9 cellular contexts compared by ENCODE assay signal in genomic region chr1:21344098-21344749, GRCh38. TPM values are rescaled to one million over a fixed set of nuclear protein-coding genes. Genes with fewer than 3 reads are reported as not detected.
DNase-seq lines count a peak whose midpoint lies in the region; ATAC-seq, FAIRE-seq and TF ChIP-seq lines count a peak whose summit lies in the region.
"Had no signal": no experiment of that assay in that cellular context is flagged by ENCODE, and none has a peak within 500 bp of the region (broad histone marks: within the 10 kb centered on the region; RNA-seq: fewer than 3 reads in every experiment).

No MANE protein-coding gene starts in this region.

- CTCF ChIA-PET in HepG2 (lab: Yijun Ruan, JAX; ENCODE audit: low intra/inter-chr PET ratio, low total read pairs) = no interaction called here

- H3K4me2 ChIP-seq in HepG2 (ENCODE audit: low read depth, low read length) = peak overlapping the region; percentile 92

- no peak overlapping the region for H3K27ac ChIP-seq in HepG2 (ENCODE audit: extremely low read length, insufficient read depth, low read length)
- peak overlapping the region; percentile 92 to 98 for H3K27ac ChIP-seq in thoracic aorta

- H3K9me3 Mint-ChIP-seq in activated CD4-positive, alpha-beta T cell treated with anti-CD3 and anti-CD28 coated beads, Interleukin-2, amount 10 ng/mL, durations not matched to agents 24 days and 14 days = no peaks in the 10 kb centered on the region
- H3K9me3 Mint-ChIP-seq in activated naive CD8-positive, alpha-beta T cell treated with anti-CD3 and anti-CD28 coated beads, Interleukin-2, amount 50 U/mL, for 24 hours = no peaks in the 10 kb centered on the region

- no peak for TF ChIP-seq POLR2A in HepG2 (IDR thresholded peaks at IDR 0.05; ENCODE audit: insufficient read depth in 1 of 2, low read depth in 2 of 2, low read length in 2 of 2)

- H3K36me3 Mint-ChIP-seq in activated CD4-positive, alpha-beta T cell treated with anti-CD3 and anti-CD28 coated beads, Interleukin-2, amount 10 ng/mL, durations not matched to agents 24 days and 14 days (ENCODE audit: low read depth) = peaks cover 15% of the 10 kb centered on the region
- peaks cover 26% of the 10 kb centered on the region for H3K36me3 Mint-ChIP-seq in activated naive CD8-positive, alpha-beta T cell treated with anti-CD3 and anti-CD28 coated beads, Interleukin-2, amount 50 U/mL, for 24 hours (ENCODE audit: low read depth)

- intact Hi-C loops in activated CD4-positive, alpha-beta T cell treated with anti-CD3 and anti-CD28 coated beads, Interleukin-2, amount 10 ng/mL, durations not matched to agents 24 days and 14 days (cut with micrococcal nuclease) = loop anchor here (10.0 kb wide), 2 partner anchors 409 to 559 kb away; partner anchors contain the start of gene HP1BP3
- intact Hi-C loops in HepG2 (cut with micrococcal nuclease; ENCODE audit: unreplicated experiment) = no loop called here

- TF ChIP-seq CTCF in HepG2 (CRISPR knock-in tag; IDR thresholded peaks at IDR 0.05) (no peak), thoracic aorta (IDR thresholded peaks at IDR 0.05) (no peak)

- no TSS peak for BruUV-seq in HepG2 (replicated peaks; lab: Mats Ljungman, UMichigan)

- H3K4me3 Mint-ChIP-seq in activated CD4-positive, alpha-beta T cell treated with anti-CD3 and anti-CD28 coated beads, Interleukin-2, amount 10 ng/mL, durations not matched to agents 24 days and 14 days = peak overlapping the region; percentile 88
- no peak overlapping the region for H3K4me3 Mint-ChIP-seq in activated naive CD8-positive, alpha-beta T cell treated with anti-CD3 and anti-CD28 coated beads, Interleukin-2, amount 50 U/mL, for 24 hours

- H3K9me3 ChIP-seq in HepG2 (ENCODE audit: low read length) = no peaks in the 10 kb centered on the region
- H3K9me3 ChIP-seq in thoracic aorta = no peaks in the 10 kb centered on the region

- DNase-seq in activated CD4-positive, alpha-beta T cell treated with anti-CD3 and anti-CD28 coated beads, Interleukin-2, amount 10 ng/mL, durations not matched to agents 24 days and 14 days = peak; percentile 73
- no peak for DNase-seq in activated CD4-positive, alpha-beta T cell treated with anti-CD3 and anti-CD28 coated beads for 48 hours
- DNase-seq in activated naive CD8-positive, alpha-beta T cell treated with anti-CD3 and anti-CD28 coated beads, Interleukin-2, amount 50 U/mL, for 24 hours = no peak
- DNase-seq in HepG2 (ENCODE audit: low spot score) (no peak), thoracic aorta (ENCODE audit: low spot score) (no peak), HPDE6-E6E7 (ENCODE audit: extremely low spot score) (no peak), germinal center (ENCODE audit: low spot score) (no peak)
- DNase-seq: NCI-H2081 treated with DMSO at 0.1 percent for 48 hours had no signal

- WGBS in HepG2 (ENCODE audit: low lambda C conversion rate) = 11% methylated on average over 12 of the region's 14 CpGs

- no peaks in the 10 kb centered on the region for H3K36me3 ChIP-seq in HepG2 (replicated peaks in 1 of 2; ENCODE audit: control insufficient read depth in 1 of 2, insufficient read depth in 2 of 2, low read length in 2 of 2)
- no peaks in the 10 kb centered on the region for H3K36me3 ChIP-seq in thoracic aorta

- H3K4me1 ChIP-seq in HepG2 (ENCODE audit: insufficient read depth, low read length) (peaks cover 77% of the 10 kb centered on the region), thoracic aorta (ENCODE audit: control insufficient read depth in 1 of 2, low read depth in 2 of 2) (peaks cover 35 to 51% of the 10 kb centered on the region in 2 donors)

- H3K27me3 ChIP-seq in HepG2 (ENCODE audit: control insufficient read depth in 1 of 2, insufficient read depth in 2 of 2, low read length in 2 of 2) (peaks cover 0 to 4% of the 10 kb centered on the region in 2 experiments; a peak in 2 of 5 replicates), thoracic aorta (replicated peaks; ENCODE audit: insufficient read depth) (no peaks in the 10 kb centered on the region)

- H3K4me3 ChIP-seq in HepG2 (replicated peaks in 1 of 3; ENCODE audit: insufficient read depth in 1 of 3, low read depth in 2 of 3, low read length in 3 of 3) (peak overlapping the region; percentile 63 to 81 (median 71)), thoracic aorta (peak overlapping the region; percentile 92)

- FAIRE-seq in HepG2 (lab: Jason Lieb, UNC) = no peak

- no peak for TF ChIP-seq EP300 in HepG2 (IDR thresholded peaks at IDR 0.05; ENCODE audit: low read depth in 2 of 2, low read length in 2 of 2)
- no peak for TF ChIP-seq EP300 in HepG2 (CRISPR knock-in tag; IDR thresholded peaks at IDR 0.05; ENCODE audit: borderline replicate concordance)

- H3K79me2 ChIP-seq in HepG2 (ENCODE audit: insufficient read depth, low read length) = peaks cover 13% of the 10 kb centered on the region

- no peak for ATAC-seq in activated naive CD8-positive, alpha-beta T cell treated with anti-CD3 and anti-CD28 coated beads, Interleukin-2, amount 50 U/mL, for 24 hours
- no peak for ATAC-seq in HepG2
- ATAC-seq in thoracic aorta (ENCODE audit: insufficient number of reproducible peaks, low FRiP score, low read depth) = no peak
- no peak for ATAC-seq in activated CD4-positive, CD25-positive, alpha-beta regulatory T cell treated with anti-CD3 and anti-CD28 coated beads, Interleukin-2, amount 50 U/mL, for 24 hours

- H3K27ac Mint-ChIP-seq in activated CD4-positive, alpha-beta T cell treated with anti-CD3 and anti-CD28 coated beads, Interleukin-2, amount 10 ng/mL, durations not matched to agents 24 days and 14 days = peak overlapping the region; percentile 85
- H3K27ac Mint-ChIP-seq in activated naive CD8-positive, alpha-beta T cell treated with anti-CD3 and anti-CD28 coated beads, Interleukin-2, amount 50 U/mL, for 24 hours = peak overlapping the region; percentile 90

- in situ Hi-C loops in HepG2 (cut with HindIII; ENCODE audit: extremely low pct_ligation_motif_present, low pct_unique_long_range_greater_than_20kb) = no loop called here

- peaks cover 45% of the 10 kb centered on the region for H3K4me1 Mint-ChIP-seq in activated CD4-positive, alpha-beta T cell treated with anti-CD3 and anti-CD28 coated beads, Interleukin-2, amount 10 ng/mL, durations not matched to agents 24 days and 14 days
- H3K4me1 Mint-ChIP-seq in activated naive CD8-positive, alpha-beta T cell treated with anti-CD3 and anti-CD28 coated beads, Interleukin-2, amount 50 U/mL, for 24 hours = peaks cover 46% of the 10 kb centered on the region

- H2AFZ ChIP-seq in HepG2 (ENCODE audit: low read length) = no peak overlapping the region

- POLR2A ChIA-PET in HepG2 (lab: Yijun Ruan, JAX) = interaction anchor here (1.4 to 2.0 kb wide), 4 partner anchors 11 to 92 kb away, joined by 6 to 9 read pairs (median 8); no protein-coding TSS in a partner anchor

- H4K20me1 ChIP-seq in HepG2 (ENCODE audit: insufficient read depth, low read length) = no peaks in the 10 kb centered on the region; the same call in none of the 2 replicates

- H3K9ac ChIP-seq in HepG2 (ENCODE audit: insufficient read depth, low read depth, low read length) = peak overlapping the region; percentile 57; the same call in 1 of the 2 replicates

- TF ChIP-seq RAD21 in HepG2 (CRISPR knock-in tag; IDR thresholded peaks at IDR 0.05) = no peak

- no peaks in the 10 kb centered on the region for H3K27me3 Mint-ChIP-seq in activated CD4-positive, alpha-beta T cell treated with anti-CD3 and anti-CD28 coated beads, Interleukin-2, amount 10 ng/mL, durations not matched to agents 24 days and 14 days
- no peaks in the 10 kb centered on the region for H3K27me3 Mint-ChIP-seq in activated naive CD8-positive, alpha-beta T cell treated with anti-CD3 and anti-CD28 coated beads, Interleukin-2, amount 50 U/mL, for 24 hours

TF ChIP-seq in HepG2, 621 proteins besides CTCF, POLR2A, EP300 and RAD21 (continues in another document):
- no peak for TF ChIP-seq ZNF720 (CRISPR knock-in tag; IDR thresholded peaks at IDR 0.05)
- no peak for TF ChIP-seq CC2D1A (CRISPR knock-in tag; IDR thresholded peaks at IDR 0.05)
- TF ChIP-seq ZNF788 (CRISPR knock-in tag; IDR thresholded peaks at IDR 0.05; ENCODE audit: borderline replicate concordance) = no peak
- no peak for TF ChIP-seq BCL6 (CRISPR knock-in tag; IDR thresholded peaks at IDR 0.05)
- TF ChIP-seq HDAC1 (CRISPR knock-in tag; IDR thresholded peaks at IDR 0.05) = peak; percentile 3; the same call in 1 of the 2 replicates
- TF ChIP-seq TBX2 (CRISPR knock-in tag; IDR thresholded peaks at IDR 0.05; ENCODE audit: borderline replicate concordance) = 0 out of 2 replicates have a peak, but pooled peaks have one; percentile 8
- TF ChIP-seq FOXP1 (IDR thresholded peaks at IDR 0.05) = no peak
- no peak for TF ChIP-seq FOXP1 (CRISPR knock-in tag; IDR thresholded peaks at IDR 0.05)

RNA-seq across cellular contexts. Expression of gene ECE1, which starts 54.0 kb away (rescaled TPM):
- 133 and 134 TPM in 2 replicates for total RNA-seq in activated CD4-positive, alpha-beta T cell treated with anti-CD3 and anti-CD28 coated beads, Interleukin-2, amount 10 ng/mL, durations not matched to agents 24 days and 14 days
- total RNA-seq in HepG2 (2016; rRNA removed; fragmentation: Illumina TruSeq; extraction: Trizol) (11.1 and 21.2 TPM in 2 replicates), thoracic aorta (100 to 1,000 TPM; 103 to 124 TPM)
- total RNA-seq in HepG2 (2016; cell fraction: cytosol; rRNA removed; fragmentation: Illumina TruSeq; extraction: Trizol; ENCODE audit: low read depth) = 3.1 and 4.6 TPM in 2 replicates
- total RNA-seq in HepG2 (2016; cell fraction: insoluble cytoplasmic fraction; rRNA removed; fragmentation: Illumina TruSeq; extraction: Trizol) = 8.0 and 21.1 TPM in 2 replicates
- total RNA-seq in HepG2 (2016; cell fraction: membrane; rRNA removed; fragmentation: Illumina TruSeq; extraction: Trizol) = 5.2 and 6.6 TPM in 2 replicates
- 18.9 and 25.8 TPM in 2 replicates for total RNA-seq in HepG2 (2016; cell fraction: nucleus; rRNA removed; fragmentation: Illumina TruSeq; extraction: Trizol)
- 13.5 and 17.0 TPM in 2 replicates for polyA plus RNA-seq in HepG2 (2011; rRNA removed)
- 7.9 and 8.8 TPM in 2 replicates for polyA plus RNA-seq in HepG2 (2011; cell fraction: cytosol; rRNA removed)
- 20.3 and 20.8 TPM in 2 replicates for polyA plus RNA-seq in HepG2 (2011; cell fraction: nucleus; rRNA removed)
- polyA plus RNA-seq in HepG2 (2012) = 23.5 and 24.3 TPM in 2 replicates
- 1.8 TPM in 2 replicates for polyA plus RNA-seq in HepG2 (2016; cell fraction: cytosol; fragmentation: Illumina TruSeq; extraction: Trizol; ENCODE audit: low read depth)
- polyA plus RNA-seq in HepG2 (2016; cell fraction: insoluble cytoplasmic fraction; fragmentation: Illumina TruSeq; extraction: Trizol; ENCODE audit: low read depth) = 8.3 and 10.9 TPM in 2 replicates
- polyA plus RNA-seq in HepG2 (2016; cell fraction: membrane; fragmentation: Illumina TruSeq; extraction: Trizol; ENCODE audit: low read depth) = 2.8 and 3.4 TPM in 2 replicates
- polyA plus RNA-seq in HepG2 (2016; cell fraction: nucleus; fragmentation: Illumina TruSeq; extraction: Trizol; ENCODE audit: insufficient read depth, low read depth) = 36.4 and 38.3 TPM in 2 replicates
- polyA minus RNA-seq in HepG2 (2011; rRNA and poly(A)+ RNA removed; ENCODE audit: low replicate concordance) = 34.0 and 41.6 TPM in 2 replicates
- 9.9 and 11.8 TPM in 2 replicates for polyA minus RNA-seq in HepG2 (2011; cell fraction: cytosol; rRNA and poly(A)+ RNA removed)
- 11.3 and 11.4 TPM in 2 replicates for polyA minus RNA-seq in HepG2 (2011; cell fraction: nucleus; rRNA and poly(A)+ RNA removed)
